In the genomic region with DNA sequence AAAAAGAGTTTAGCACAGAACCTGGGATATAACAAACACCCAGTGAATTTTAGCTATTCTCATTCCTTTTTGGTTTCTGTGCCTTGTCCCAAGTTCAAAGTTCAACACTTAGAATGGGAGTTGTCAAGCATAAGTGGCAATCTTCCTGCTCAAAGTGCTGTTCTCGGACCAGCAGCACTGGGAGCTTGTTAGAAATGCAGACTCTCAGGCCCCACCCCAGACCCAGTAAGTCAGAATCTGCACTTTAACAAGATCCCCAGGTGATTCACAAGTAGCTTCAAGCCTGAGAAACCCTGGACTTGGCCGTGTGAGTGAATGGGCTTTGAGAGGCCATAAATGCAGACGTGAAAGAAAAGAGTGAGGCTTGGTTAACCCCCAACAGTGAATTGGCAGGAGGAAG, we compare ENCODE assay signal across 7 cellular contexts. TPM values are rescaled to one million over a fixed set of nuclear protein-coding genes. Genes with fewer than 3 reads are reported as not detected.
DNase-seq lines count a peak whose midpoint lies in the region; ATAC-seq, FAIRE-seq and TF ChIP-seq lines count a peak whose summit lies in the region.
"Not testable (repeated sequence)": the region's sequence is repeated elsewhere in the genome, so short reads cannot be mapped to it uniquely, and the experiment has no call there.

No MANE protein-coding gene starts in this region.

- H3K4me1 Mint-ChIP-seq in WTC11 = peaks cover 34% of the 10 kb centered on the region
- peaks cover 31% of the 10 kb centered on the region for H3K4me1 Mint-ChIP-seq in nephron progenitor cell

- not testable (repeated sequence) for H4K8ac ChIP-seq in neuronal stem cell (ENCODE audit: low read depth, low read length)

- H2BK120ac ChIP-seq in neuronal stem cell (ENCODE audit: low read depth, low read length) = not testable (repeated sequence)

- not testable (repeated sequence) for TF ChIP-seq EP300 in transverse colon (IDR thresholded peaks at IDR 0.05; ENCODE audit: low read depth)

- H3K36me3 Mint-ChIP-seq in WTC11 = not testable (repeated sequence)
- peaks cover 11% of the 10 kb centered on the region for H3K36me3 Mint-ChIP-seq in nephron progenitor cell (ENCODE audit: low read depth)

- not testable (repeated sequence) for H3K36me3 ChIP-seq in endothelial cell of umbilical vein (ENCODE audit: control insufficient read depth in 2 of 2, extremely low read depth in 1 of 2, insufficient read depth in 2 of 2, low read length in 2 of 2); mucosa of descending colon (ENCODE audit: low read depth); neuronal stem cell (replicated peaks in 1 of 2; ENCODE audit: control insufficient read depth in 2 of 2, insufficient read depth in 2 of 2, low read length in 2 of 2); transverse colon

- not testable (repeated sequence) for H3K9me3 Mint-ChIP-seq in WTC11, nephron progenitor cell

- not testable (repeated sequence) for H2AFZ ChIP-seq in endothelial cell of umbilical vein (ENCODE audit: low read depth, low read length)
- H2AFZ ChIP-seq in neuronal stem cell (ENCODE audit: low read length) = peak overlapping the region; percentile 85

- BruUV-seq in endothelial cell of umbilical vein (replicated peaks; lab: Mats Ljungman, UMichigan) = not testable (repeated sequence)

- CTCF ChIA-PET in WTC11 (lab: Charles Lee) = interaction anchor here (2.1 kb wide), 1 partner anchor 17 kb away, joined by 11 read pairs; no protein-coding TSS in a partner anchor
- CTCF ChIA-PET in endothelial cell of umbilical vein (lab: Charles Lee) = interaction anchor here (2.6 kb wide), 1 partner anchor 17 kb away, joined by 9 read pairs; no protein-coding TSS in a partner anchor

- H3K4ac ChIP-seq in neuronal stem cell (ENCODE audit: low read length) = not testable (repeated sequence)

- dilution Hi-C loops in endothelial cell of umbilical vein (cut with MboI; ENCODE audit: extremely low pct_ligation_motif_present, low sequenced_read_pairs) = not testable (repeated sequence)

- DNase-seq in DMS79 treated with DMSO at 0.1 percent for 48 hours (lab: John Stamatoyannopoulos, UW) = peak; percentile 8
- DNase-seq in WTC11 (ENCODE audit: low spot score); endothelial cell of umbilical vein (ENCODE audit: low read depth, low spot score); mucosa of descending colon; nephron progenitor cell; neuronal stem cell (ENCODE audit: low spot score); transverse colon: not testable (repeated sequence)

- H3K4me1 ChIP-seq in endothelial cell of umbilical vein (ENCODE audit: control insufficient read depth, extremely low read depth, insufficient read depth, low read length) = not testable (repeated sequence)
- H3K4me1 ChIP-seq in mucosa of descending colon (ENCODE audit: low read depth) (peaks cover 24% of the 10 kb centered on the region), neuronal stem cell (ENCODE audit: control insufficient read depth in 2 of 2, insufficient read depth in 1 of 2, low read depth in 1 of 2, low read length in 2 of 2) (peaks cover under 1 to 16% of the 10 kb centered on the region in 2 donors), transverse colon (peaks cover 9 to 43% (median 29%) of the 10 kb centered on the region in 4 donors)

- TF ChIP-seq CTCF in WTC11 (IDR thresholded peaks at IDR 0.05); endothelial cell of umbilical vein (IDR thresholded peaks at IDR 0.05; ENCODE audit: extremely low read depth in 1 of 2, insufficient read depth in 1 of 2, low read depth in 1 of 2, low read length in 2 of 2); mucosa of descending colon (IDR thresholded peaks at IDR 0.05); nephron progenitor cell (IDR thresholded peaks at IDR 0.05); transverse colon (IDR thresholded peaks at IDR 0.05): not testable (repeated sequence)

- intact Hi-C loops in endothelial cell of umbilical vein (cut with micrococcal nuclease); mucosa of descending colon (cut with DNase I, micrococcal nuclease); transverse colon (cut with DNase I; ENCODE audit: low total_unique reads): not testable (repeated sequence)

- not testable (repeated sequence) for H2BK12ac ChIP-seq in neuronal stem cell (ENCODE audit: low read length)

- H4K91ac ChIP-seq in neuronal stem cell (ENCODE audit: low read depth, low read length, poor library complexity) = not testable (repeated sequence)

- H3K79me1 ChIP-seq in neuronal stem cell (ENCODE audit: low read depth, low read length) = not testable (repeated sequence)

- not testable (repeated sequence) for H4K20me1 ChIP-seq in endothelial cell of umbilical vein (replicated peaks; ENCODE audit: control insufficient read depth, extremely low read depth, insufficient read depth, low read length)

- peak overlapping the region; percentile 24; the same call in 1 of the 2 replicates for H3K27ac Mint-ChIP-seq in WTC11
- H3K27ac Mint-ChIP-seq in nephron progenitor cell = peak overlapping the region; percentile 71

- H3K14ac ChIP-seq in neuronal stem cell (ENCODE audit: low read length) = not testable (repeated sequence)

- H3K4me3 ChIP-seq in endothelial cell of umbilical vein (replicated peaks in 1 of 3; ENCODE audit: insufficient read depth in 1 of 3, low read depth in 1 of 3, low read length in 3 of 3); mucosa of descending colon; neuronal stem cell (ENCODE audit: low read length in 2 of 2); transverse colon: not testable (repeated sequence)

- H3K27me3 ChIP-seq in endothelial cell of umbilical vein (ENCODE audit: control insufficient read depth in 2 of 2, insufficient read depth in 2 of 2, low read length in 2 of 2); neuronal stem cell (ENCODE audit: control insufficient read depth in 3 of 3, insufficient read depth in 3 of 3, low read depth in 1 of 3, low read length in 3 of 3); transverse colon: not testable (repeated sequence)

- H3K9me3 ChIP-seq in endothelial cell of umbilical vein (replicated peaks; ENCODE audit: control insufficient read depth, insufficient read depth, low read length); mucosa of descending colon; neuronal stem cell (replicated peaks in 1 of 2; ENCODE audit: control insufficient read depth in 2 of 2, insufficient read depth in 1 of 2, low read depth in 1 of 2, low read length in 2 of 2); transverse colon: not testable (repeated sequence)

- not testable (repeated sequence) for H3K18ac ChIP-seq in neuronal stem cell (ENCODE audit: low read length)

- H3K27ac ChIP-seq in endothelial cell of umbilical vein (ENCODE audit: insufficient read depth, low read depth, low read length); neuronal stem cell (replicated peaks; ENCODE audit: low read length): not testable (repeated sequence)
- H3K27ac ChIP-seq in transverse colon = peak overlapping the region; percentile 55 to 74 (median 69)

- not testable (repeated sequence) for H2BK15ac ChIP-seq in neuronal stem cell (ENCODE audit: low read length)

- FAIRE-seq in endothelial cell of umbilical vein (lab: Jason Lieb, UNC) = peak; percentile 50

- not testable (repeated sequence) for H3K23ac ChIP-seq in neuronal stem cell (ENCODE audit: low read depth, low read length, poor library complexity)

- not testable (repeated sequence) for TF ChIP-seq POLR2A in endothelial cell of umbilical vein (IDR thresholded peaks at IDR 0.05; ENCODE audit: low read depth, low read length); transverse colon (IDR thresholded peaks at IDR 0.05)

- H3K9ac ChIP-seq in endothelial cell of umbilical vein (replicated peaks; ENCODE audit: extremely low read depth, insufficient read depth, low read length); neuronal stem cell (ENCODE audit: low read depth, low read length, poor library complexity): not testable (repeated sequence)

- not testable (repeated sequence) for H3K27me3 Mint-ChIP-seq in WTC11 (ENCODE audit: low read depth); nephron progenitor cell (ENCODE audit: low read depth, poor library complexity)

- in situ Hi-C loops in transverse colon (cut with MboI; ENCODE audit: low pct_ligation_motif_present in 1 of 4, low pct_unique_long_range_greater_than_20kb in 1 of 4, low sequenced_read_pairs in 3 of 4) = loop anchor here in 3 of 4 donors (25.0 kb wide), 2 partner anchors 445 to 470 kb away; a partner anchor contains a TSS

- H2BK5ac ChIP-seq in neuronal stem cell (ENCODE audit: low read length) = not testable (repeated sequence)

- WGBS in neuronal stem cell (ENCODE audit: extremely low coverage in 2 of 2, insufficient read length in 2 of 2, insufficient replicate concordance in 1 of 2), 2 donors = no CpG with 5 or more reads among the region's 3 CpGs
- WGBS in transverse colon (ENCODE audit: low coverage in 1 of 2), 2 donors = 92% methylated on average over 1 of the region's 3 CpGs; no CpG with 5 or more reads in 1 of the 2 donors

- not testable (repeated sequence) for H3K4me2 ChIP-seq in endothelial cell of umbilical vein (ENCODE audit: insufficient read depth, low read length); neuronal stem cell (ENCODE audit: insufficient read depth, low read length, poor library complexity, severe bottlenecking)

- H3K79me2 ChIP-seq in endothelial cell of umbilical vein (ENCODE audit: control insufficient read depth, insufficient read depth, low read length) = not testable (repeated sequence)

- H3K4me3 Mint-ChIP-seq in WTC11, nephron progenitor cell: not testable (repeated sequence)

- H2AK5ac ChIP-seq in neuronal stem cell (ENCODE audit: low read depth, low read length) = not testable (repeated sequence)

- H3K9me1 ChIP-seq in endothelial cell of umbilical vein (replicated peaks; ENCODE audit: control insufficient read depth, extremely low read depth, insufficient read depth, low read length) = not testable (repeated sequence)

- ATAC-seq in WTC11 = not testable (repeated sequence)
- peak; percentile 54 for ATAC-seq in mucosa of descending colon

- POLR2A ChIA-PET in WTC11 (lab: Charles Lee); endothelial cell of umbilical vein (lab: Charles Lee): not testable (repeated sequence)

RNA-seq across cellular contexts. Expression of a gene that starts 21.1 kb away (rescaled TPM):
- total RNA-seq in WTC11 (2021) (3.6 to 5.3 TPM (median 4.1 TPM) in 3 replicates), endothelial cell of umbilical vein (9.8 and 12.3 TPM in 2 replicates), mucosa of descending colon (10 to 100 TPM; 19.3 to 31.9 (median 31.0) TPM), transverse colon (10 to 100 TPM in 3 of 4 donors, 1 to 10 TPM in 1; 1.8 to 48.7 (median 32.7) TPM)
- polyA plus RNA-seq in endothelial cell of umbilical vein = 12.3 and 12.7 TPM in 2 replicates
- 13.9 and 14.5 TPM in 2 replicates for polyA plus RNA-seq in endothelial cell of umbilical vein (2011; cell fraction: cytosol; rRNA removed)
- 13.9 and 14.2 TPM in 2 replicates for polyA plus RNA-seq in endothelial cell of umbilical vein (2011; cell fraction: nucleus; rRNA removed)
- polyA plus RNA-seq in endothelial cell of umbilical vein (2012) = 13.0 and 13.6 TPM in 2 replicates
- 12.5 and 12.6 TPM in 2 replicates for polyA minus RNA-seq in endothelial cell of umbilical vein
- 16.5 TPM for polyA minus RNA-seq in endothelial cell of umbilical vein (2011; cell fraction: cytosol; rRNA and poly(A)+ RNA removed)
- polyA minus RNA-seq in endothelial cell of umbilical vein (2011; cell fraction: nucleus; rRNA and poly(A)+ RNA removed) = 10.0 and 16.6 TPM in 2 replicates
- 5.0 TPM for polyA plus RNA-seq in neuronal stem cell (2013, experiment 1 of 2)
- 4.9 TPM for polyA plus RNA-seq in neuronal stem cell (2013, experiment 2 of 2)
